ENCODE assay signal across 10 cellular contexts in genomic region chr9:134895849-134896833, GRCh38. TPM values are rescaled to one million over a fixed set of nuclear protein-coding genes. Genes with fewer than 3 reads are reported as not detected.
DNase-seq lines count a peak whose midpoint lies in the region; ATAC-seq, FAIRE-seq and TF ChIP-seq lines count a peak whose summit lies in the region.
"Had no signal": no experiment of that assay in that cellular context is flagged by ENCODE, and none has a peak within 500 bp of the region (broad histone marks: within the 10 kb centered on the region; RNA-seq: fewer than 3 reads in every experiment).

No MANE protein-coding gene starts in this region.

- H3K27me3 ChIP-seq in subcutaneous abdominal adipose tissue (ENCODE audit: control insufficient read depth in 5 of 5, insufficient read depth in 4 of 5, low read length in 5 of 5): peaks cover 0 to 6% (median 0%) of the 10 kb centered on the region in 5 donors

- no peaks in the 10 kb centered on the region for H3K36me3 ChIP-seq in subcutaneous abdominal adipose tissue (ENCODE audit: control insufficient read depth in 5 of 5, insufficient read depth in 5 of 5, low read length in 5 of 5)

- H3K9me3 ChIP-seq in subcutaneous abdominal adipose tissue (ENCODE audit: control insufficient read depth in 5 of 5, low read length in 5 of 5): peaks cover 0 to 12% (median 2%) of the 10 kb centered on the region in 5 donors

- H3K9ac ChIP-seq in subcutaneous abdominal adipose tissue (ENCODE audit: low read length in 5 of 5): peak overlapping the region in 1 of 5 donors; percentile 38

- TF ChIP-seq CTCF in VCaP (conservative IDR thresholded peaks at IDR 0.05): no peak
- TF ChIP-seq CTCF in GM10266 (IDR thresholded peaks at IDR 0.05; ENCODE audit: control insufficient read depth, insufficient read depth, low read depth, missing control alignments): no peak

- DNase-seq in HTR-8/SVneo (ENCODE audit: insufficient read length, low spot score) (peak; percentile 74), left cardiac atrium (peak; percentile 66), GM10266 (ENCODE audit: extremely low spot score) (no peak), 8988T (no peak)
- DNase-seq: MV-4-11 had no signal

- intact Hi-C loops in left cardiac atrium (cut with DNase I): no loop called here

- H3K27ac ChIP-seq in VCaP: peak overlapping the region; percentile 67
- peak overlapping the region; percentile 61 for H3K27ac ChIP-seq in subcutaneous abdominal adipose tissue (ENCODE audit: low read depth, low read length)

- H3K4me1 ChIP-seq in subcutaneous abdominal adipose tissue (ENCODE audit: control insufficient read depth in 5 of 5, insufficient read depth in 5 of 5, low read length in 5 of 5): peaks cover 0 to 35% (median 9%) of the 10 kb centered on the region in 5 donors

- ATAC-seq in left cardiac atrium (peak; percentile 71 to 84), GM21576 (IDR thresholded peaks at IDR 0.05; ENCODE audit: unreplicated experiment) (no peak), HG02938 (IDR thresholded peaks at IDR 0.05; ENCODE audit: unreplicated experiment) (no peak)

- FAIRE-seq in HTR-8/SVneo (lab: Jason Lieb, UNC): no peak

- H3K4me3 ChIP-seq in subcutaneous abdominal adipose tissue (ENCODE audit: low read depth in 1 of 5, low read length in 5 of 5): no peak overlapping the region

RNA-seq across cellular contexts. Expression of gene FCN2, which starts 15.5 kb away (rescaled TPM):
- 1 to 10 TPM in 1 of 2 donors, not detected in 1; 2.0 TPM for total RNA-seq in left cardiac atrium
- total RNA-seq: urinary bladder had no signal

RNA-seq across cellular contexts. Expression of gene FCN1, which starts 21.6 kb away (rescaled TPM):
- 10 to 100 TPM in 1 of 2 donors, 1 to 10 TPM in 1; 5.7 to 12.0 TPM for total RNA-seq in left cardiac atrium

Comparison
In these comparisons a context has a peak if more than half of its experiments do, and no peak if none do; other contexts are left out.
1. DNase-seq: peak in HTR-8/SVneo (single experiment) and left cardiac atrium (single experiment); none in GM10266 (single experiment) and 8988T (single experiment).
2. ATAC-seq: peak in left cardiac atrium (2 of 2); none in GM21576 (single experiment) and HG02938 (single experiment).